8 cellular contexts compared by ENCODE assay signal in the genomic region with DNA sequence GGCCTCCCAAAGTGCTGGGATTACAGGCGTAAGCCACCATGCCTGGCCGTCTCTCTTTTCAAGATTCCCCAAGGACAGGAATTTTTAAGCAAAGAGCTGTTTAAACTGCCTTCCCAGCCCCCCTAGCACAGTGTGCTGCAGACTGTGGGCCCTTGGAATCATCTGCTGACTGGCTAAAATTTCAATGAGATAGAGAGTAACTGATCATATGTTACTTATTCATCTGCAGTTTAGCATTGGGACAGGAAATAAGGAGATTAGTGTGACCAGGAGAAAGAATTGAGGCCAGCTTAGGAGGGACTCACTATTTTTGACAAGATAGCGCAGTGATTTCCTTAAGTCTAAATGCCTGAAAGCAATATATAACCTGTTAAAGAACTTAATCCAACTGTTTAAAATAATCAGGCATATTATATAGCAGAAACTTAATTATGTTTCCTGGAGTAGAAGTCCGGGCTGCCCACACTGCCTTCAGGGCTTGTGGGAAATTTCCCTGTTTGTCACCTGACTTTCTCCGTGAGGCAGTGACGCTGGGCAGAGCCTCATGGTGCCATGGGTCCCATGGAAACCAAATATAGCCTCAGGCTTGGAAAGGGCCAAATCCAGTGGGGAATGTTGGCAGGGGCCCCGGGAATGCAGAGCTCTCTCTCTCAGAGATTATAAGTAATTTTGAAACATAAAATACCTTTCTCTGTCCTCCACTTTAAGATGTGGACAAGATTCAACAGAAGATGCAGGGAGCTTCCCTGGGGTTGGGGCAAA. TPM values are rescaled to one million over a fixed set of nuclear protein-coding genes. Genes with fewer than 3 reads are reported as not detected.
A peak's percentile ranks its signal among the peaks of the same experiment; 100 is the strongest.
DNase-seq lines count a peak whose midpoint lies in the region; ATAC-seq and TF ChIP-seq lines count a peak whose summit lies in the region.
"Had no signal": no experiment of that assay in that cellular context is flagged by ENCODE, and none has a peak within 500 bp of the region (broad histone marks: within the 10 kb centered on the region; RNA-seq: fewer than 3 reads in every experiment).

No MANE protein-coding gene starts in this region.

- peak; percentile 85 for DNase-seq in amniotic stem cell (lab: John Stamatoyannopoulos, UW)
- peak; percentile 79 for DNase-seq in left ventricle myocardium inferior
- no peak for DNase-seq in nephron progenitor cell
- DNase-seq in DMS79 treated with DMSO at 0.1 percent for 48 hours (lab: John Stamatoyannopoulos, UW): no peak
- DNase-seq: effector memory CD8-positive, alpha-beta T cell had no signal

- intact Hi-C loops in left ventricle myocardium inferior (cut with micrococcal nuclease): no loop called here

- POLR2A ChIA-PET in HEK293 (lab: Yijun Ruan, JAX): interaction anchor here (0.6 kb wide), 1 partner anchor 46 kb away, joined by 4 read pairs; no protein-coding TSS in a partner anchor

- H3K9me3 ChIP-seq in HEK293 (ENCODE audit: control insufficient read depth, insufficient read depth, low read depth, low read length): no peaks in the 10 kb centered on the region
- no peaks in the 10 kb centered on the region for H3K9me3 ChIP-seq in left ventricle myocardium inferior (replicated peaks)
- no peaks in the 10 kb centered on the region for H3K9me3 ChIP-seq in stomach smooth muscle (ENCODE audit: control insufficient read depth in 2 of 2, low read length in 2 of 2)

- H3K9me3 Mint-ChIP-seq in nephron progenitor cell: no peaks in the 10 kb centered on the region
- H3K9me3 Mint-ChIP-seq: effector memory CD8-positive, alpha-beta T cell had no signal

- H3K27ac Mint-ChIP-seq in nephron progenitor cell: no peak overlapping the region
- H3K27ac Mint-ChIP-seq: effector memory CD8-positive, alpha-beta T cell had no signal

- peaks cover 35% of the 10 kb centered on the region for H3K4me1 Mint-ChIP-seq in nephron progenitor cell

- no peaks in the 10 kb centered on the region for H3K27me3 Mint-ChIP-seq in nephron progenitor cell (ENCODE audit: low read depth, poor library complexity)

- no peaks in the 10 kb centered on the region for H3K27me3 ChIP-seq in left ventricle myocardium inferior (ENCODE audit: low read depth)
- no peaks in the 10 kb centered on the region for H3K27me3 ChIP-seq in stomach smooth muscle (ENCODE audit: control insufficient read depth in 1 of 2, insufficient read depth in 2 of 2, low read length in 2 of 2)

- ATAC-seq in HG03457 (IDR thresholded peaks at IDR 0.05; ENCODE audit: unreplicated experiment): no peak
- ATAC-seq: effector memory CD8-positive, alpha-beta T cell had no signal

- H3K4me1 ChIP-seq in HEK293 (ENCODE audit: control insufficient read depth, insufficient read depth, low read length): 0 out of 2 replicates have a peak, but pooled peaks cover 2% of the 10 kb centered on the region
- peaks cover 62% of the 10 kb centered on the region for H3K4me1 ChIP-seq in left ventricle myocardium inferior
- H3K4me1 ChIP-seq in stomach smooth muscle (ENCODE audit: control insufficient read depth, insufficient read depth, low read length): peaks cover 61% of the 10 kb centered on the region

- H3K9ac ChIP-seq in stomach smooth muscle (ENCODE audit: low read length in 2 of 2): peak overlapping the region in 1 of 2 donors; percentile 55

- H3K27ac ChIP-seq in HEK293 (ENCODE audit: extremely low read depth, low read depth, low read length): no peak overlapping the region
- peak overlapping the region; percentile 87 for H3K27ac ChIP-seq in left ventricle myocardium inferior (replicated peaks)
- H3K27ac ChIP-seq in stomach smooth muscle (ENCODE audit: low read length): peak overlapping the region; percentile 91

- peaks cover 61% of the 10 kb centered on the region for H3K36me3 Mint-ChIP-seq in nephron progenitor cell (ENCODE audit: low read depth)

- CTCF ChIA-PET in HEK293 (lab: Yijun Ruan, JAX): interaction anchor here (0.9 to 3.2 kb wide), 5 partner anchors 17 to 147 kb away, joined by 3 to 19 read pairs (median 4); no protein-coding TSS in a partner anchor

- TF ChIP-seq CTCF in HEK293 (tag by site-specific recombination; IDR thresholded peaks at IDR 0.05) (no peak), left ventricle myocardium inferior (IDR thresholded peaks at IDR 0.05; ENCODE audit: borderline replicate concordance) (no peak), nephron progenitor cell (IDR thresholded peaks at IDR 0.05) (no peak)

- no peak overlapping the region for H3K4me3 Mint-ChIP-seq in nephron progenitor cell
- H3K4me3 Mint-ChIP-seq: effector memory CD8-positive, alpha-beta T cell had no signal

- H3K4me3 ChIP-seq in HEK293 (ENCODE audit: low read depth, low read length): no peak overlapping the region
- H3K4me3 ChIP-seq in left ventricle myocardium inferior: no peak overlapping the region
- no peak overlapping the region for H3K4me3 ChIP-seq in stomach smooth muscle (ENCODE audit: low read length in 2 of 2)

- H3K36me3 ChIP-seq in HEK293 (ENCODE audit: control insufficient read depth in 2 of 2, insufficient read depth in 1 of 2, low read length in 2 of 2) (peaks cover 0 to 10% of the 10 kb centered on the region in 2 experiments; a peak in 1 of 3 replicates), left ventricle myocardium inferior (peaks cover 5% of the 10 kb centered on the region), stomach smooth muscle (ENCODE audit: control insufficient read depth in 2 of 2, insufficient read depth in 2 of 2, low read length in 2 of 2) (peaks cover 0 to 8% of the 10 kb centered on the region in 2 donors)

TF ChIP-seq in HEK293, 187 proteins besides CTCF, POLR2A, EP300 and RAD21:
- TF ChIP-seq ZIC2 (tag by site-specific recombination; IDR thresholded peaks at IDR 0.05): 0 out of 2 replicates have a peak, but pooled peaks have one; percentile 8
- TF ChIP-seq ZNF324 (tag by site-specific recombination; IDR thresholded peaks at IDR 0.05): no peak
- peak; percentile 44; the same call in 1 of the 2 replicates for TF ChIP-seq ZNF335 (tag by site-specific recombination; conservative IDR thresholded peaks at IDR 0.05)
- TF ChIP-seq ZBTB20 (tag by site-specific recombination; IDR thresholded peaks at IDR 0.05): peak; percentile 93

RNA-seq across cellular contexts. Expression of a gene that starts 22.8 kb away (rescaled TPM):
- total RNA-seq in left ventricle myocardium inferior: not detected

RNA-seq across cellular contexts. Expression of a gene that starts 37.1 kb away (rescaled TPM):
- not detected for total RNA-seq in left ventricle myocardium inferior

RNA-seq across cellular contexts. Expression of a gene that starts 41.6 kb away (rescaled TPM):
- 10.6 TPM for total RNA-seq in left ventricle myocardium inferior

RNA-seq across cellular contexts. Expression of a gene that starts 46.6 kb away (rescaled TPM):
- 25.2 TPM for total RNA-seq in left ventricle myocardium inferior

RNA-seq across cellular contexts. Expression of a gene that starts 47.0 kb away (rescaled TPM):
- total RNA-seq in left ventricle myocardium inferior: 64.6 TPM

Comparison
In these comparisons a context has a peak if more than half of its experiments do, and no peak if none do; other contexts are left out.
1. DNase-seq: peak in amniotic stem cell (single experiment) and left ventricle myocardium inferior (single experiment); none in nephron progenitor cell (single experiment) and DMS79 treated with DMSO at 0.1 percent for 48 hours (single experiment).